12 cellular contexts compared by ENCODE assay signal in genomic region chr5:67234671-67235176, GRCh38. TPM values are rescaled to one million over a fixed set of nuclear protein-coding genes. Genes with fewer than 3 reads are reported as not detected.
DNase-seq lines count a peak whose midpoint lies in the region; ATAC-seq and TF ChIP-seq lines count a peak whose summit lies in the region.
"Had no signal": no experiment of that assay in that cellular context is flagged by ENCODE, and none has a peak within 500 bp of the region (broad histone marks: within the 10 kb centered on the region; RNA-seq: fewer than 3 reads in every experiment).

No MANE protein-coding gene starts in this region.

- WGBS in liver = 26% methylated on average over 10 of the region's 10 CpGs

- no peaks in the 10 kb centered on the region for H3K36me3 Mint-ChIP-seq in MCF 10A (ENCODE audit: insufficient read depth, unreplicated experiment)

- POLR2A ChIA-PET in MCF 10A (lab: Yijun Ruan, JAX) = interaction anchor here (0.5 to 1.0 kb wide), 3 partner anchors 14 to 852 kb away, joined by 3 read pairs; no protein-coding TSS in a partner anchor

- CTCF ChIA-PET in MCF 10A (lab: Yijun Ruan, JAX) = interaction anchor here (0.6 to 0.7 kb wide), 2 partner anchors 1035 to 1052 kb away, joined by 3 to 4 read pairs; no protein-coding TSS in a partner anchor

- intact Hi-C loops in MCF 10A (cut with micrococcal nuclease) = no loop called here

- BruUV-seq in MCF 10A (replicated peaks; lab: Mats Ljungman, UMichigan) = no TSS peak

- no peaks in the 10 kb centered on the region for H3K27me3 Mint-ChIP-seq in MCF 10A (ENCODE audit: insufficient read depth, unreplicated experiment)

- H3K4me3 ChIP-seq in liver (ENCODE audit: low read depth in 1 of 3, low read length in 3 of 3) = peak overlapping the region in 1 of 3 donors; percentile 2

- TF ChIP-seq CTCF in MCF 10A (IDR thresholded peaks at IDR 0.05; ENCODE audit: unreplicated experiment) = no peak
- TF ChIP-seq CTCF in liver (IDR thresholded peaks at IDR 0.05; ENCODE audit: low read depth, low read length, missing input control) = no peak

- no peaks in the 10 kb centered on the region for H3K27me3 ChIP-seq in liver (ENCODE audit: control insufficient read depth in 4 of 4, insufficient read depth in 4 of 4, low read length in 3 of 4)

- peak overlapping the region; percentile 46 for H3K27ac Mint-ChIP-seq in MCF 10A (ENCODE audit: low read depth, unreplicated experiment)

- H3K9ac ChIP-seq in liver (ENCODE audit: low read depth in 1 of 2, low read length in 2 of 2) = peak overlapping the region in 1 of 2 donors; percentile 67

- no peaks in the 10 kb centered on the region for H3K36me3 ChIP-seq in liver (ENCODE audit: control insufficient read depth in 4 of 4, insufficient read depth in 3 of 4, low read depth in 1 of 4, low read length in 3 of 4)

- H3K4me1 Mint-ChIP-seq in MCF 10A (ENCODE audit: insufficient read depth, unreplicated experiment) = peaks cover 6% of the 10 kb centered on the region

- H3K4me3 Mint-ChIP-seq in MCF 10A (ENCODE audit: unreplicated experiment) = peak overlapping the region; percentile 35

- peak overlapping the region; percentile 45 to 84 for H3K27ac ChIP-seq in liver (ENCODE audit: low read depth in 1 of 2, low read length in 2 of 2)
- H3K27ac ChIP-seq: 22Rv1 had no signal

- peaks cover 6 to 23% (median 18%) of the 10 kb centered on the region in 4 donors for H3K4me1 ChIP-seq in liver (ENCODE audit: control insufficient read depth in 4 of 4, insufficient read depth in 4 of 4, low read length in 3 of 4)

- DNase-seq in DMS53 (lab: John Stamatoyannopoulos, UW) = peak; percentile 14
- no peak for DNase-seq in DMS53 treated with DMSO at 0.1 percent for 48 hours (lab: John Stamatoyannopoulos, UW; ENCODE audit: unreplicated experiment)
- peak; percentile 92 for DNase-seq in MCF 10A (ENCODE audit: unreplicated experiment)
- peak; percentile 61 for DNase-seq in ureter (ENCODE audit: low spot score)
- DNase-seq in NCI-H146 treated with DMSO at 0.1 percent for 48 hours (lab: John Stamatoyannopoulos, UW; ENCODE audit: unreplicated experiment) = no peak
- DNase-seq in KG1 (lab: John Stamatoyannopoulos, UW) = no peak
- DNase-seq: erythroblast, SIG-M5 had no signal

- peak; percentile 22 to 59 for TF ChIP-seq RAD21 in liver (IDR thresholded peaks at IDR 0.05)

- no peak for ATAC-seq in HG02973 (IDR thresholded peaks at IDR 0.05; ENCODE audit: unreplicated experiment)
- ATAC-seq: HCT116 had no signal

- no peaks in the 10 kb centered on the region for H3K9me3 ChIP-seq in liver (ENCODE audit: control insufficient read depth in 4 of 4, low read length in 3 of 4)

- no peaks in the 10 kb centered on the region for H3K9me3 Mint-ChIP-seq in MCF 10A (ENCODE audit: unreplicated experiment)

TF ChIP-seq in liver, 16 proteins besides CTCF, POLR2A, EP300 and RAD21:
- TF ChIP-seq RXRA (IDR thresholded peaks at IDR 0.05) = peak; percentile 49 to 57
- TF ChIP-seq ATF3 (IDR thresholded peaks at IDR 0.05) = peak; percentile 39
- peak; percentile 73 for TF ChIP-seq YY1 (IDR thresholded peaks at IDR 0.05)
- TF ChIP-seq HNF4A (conservative IDR thresholded peaks at IDR 0.05) = peak in 1 of 2 donors; percentile 34
- peak; percentile 20 to 45 for TF ChIP-seq JUND (IDR thresholded peaks at IDR 0.05)
- TF ChIP-seq NR2F2 (IDR thresholded peaks at IDR 0.05) = peak; percentile 89
- TF ChIP-seq SP1 (IDR thresholded peaks at IDR 0.05) = peak; percentile 59
- no peak for TF ChIP-seq FOXA1 (IDR thresholded peaks at IDR 0.05)
- TF ChIP-seq EGR1 (IDR thresholded peaks at IDR 0.05; ENCODE audit: low read depth in 2 of 2) = no peak
- TF ChIP-seq MAX (IDR thresholded peaks at IDR 0.05) = peak; percentile 65
- no peak for TF ChIP-seq FOXA2 (IDR thresholded peaks at IDR 0.05)

RNA-seq across cellular contexts. Expression of gene CD180, which starts 38.1 kb away (rescaled TPM):
- total RNA-seq in MCF 10A (2022) (0.07 TPM in 1 of 2 replicates, not detected in the other), liver (1 to 10 TPM in 1 of 2 donors, under 1 TPM in 1; 0.75 to 3.7 TPM), ureter (2.1 TPM)
- polyA plus RNA-seq in liver = under 1 TPM; 0.33 to 0.81 TPM

Comparison
In these comparisons a context has a peak if more than half of its experiments do, and no peak if none do; other contexts are left out.
1. DNase-seq: peak in DMS53 (single experiment), MCF 10A (single experiment) and ureter (single experiment); none in DMS53 treated with DMSO at 0.1 percent for 48 hours (single experiment), NCI-H146 treated with DMSO at 0.1 percent for 48 hours (single experiment) and KG1 (single experiment).